ENCODE assay signal across 8 cellular contexts in the genomic region with DNA sequence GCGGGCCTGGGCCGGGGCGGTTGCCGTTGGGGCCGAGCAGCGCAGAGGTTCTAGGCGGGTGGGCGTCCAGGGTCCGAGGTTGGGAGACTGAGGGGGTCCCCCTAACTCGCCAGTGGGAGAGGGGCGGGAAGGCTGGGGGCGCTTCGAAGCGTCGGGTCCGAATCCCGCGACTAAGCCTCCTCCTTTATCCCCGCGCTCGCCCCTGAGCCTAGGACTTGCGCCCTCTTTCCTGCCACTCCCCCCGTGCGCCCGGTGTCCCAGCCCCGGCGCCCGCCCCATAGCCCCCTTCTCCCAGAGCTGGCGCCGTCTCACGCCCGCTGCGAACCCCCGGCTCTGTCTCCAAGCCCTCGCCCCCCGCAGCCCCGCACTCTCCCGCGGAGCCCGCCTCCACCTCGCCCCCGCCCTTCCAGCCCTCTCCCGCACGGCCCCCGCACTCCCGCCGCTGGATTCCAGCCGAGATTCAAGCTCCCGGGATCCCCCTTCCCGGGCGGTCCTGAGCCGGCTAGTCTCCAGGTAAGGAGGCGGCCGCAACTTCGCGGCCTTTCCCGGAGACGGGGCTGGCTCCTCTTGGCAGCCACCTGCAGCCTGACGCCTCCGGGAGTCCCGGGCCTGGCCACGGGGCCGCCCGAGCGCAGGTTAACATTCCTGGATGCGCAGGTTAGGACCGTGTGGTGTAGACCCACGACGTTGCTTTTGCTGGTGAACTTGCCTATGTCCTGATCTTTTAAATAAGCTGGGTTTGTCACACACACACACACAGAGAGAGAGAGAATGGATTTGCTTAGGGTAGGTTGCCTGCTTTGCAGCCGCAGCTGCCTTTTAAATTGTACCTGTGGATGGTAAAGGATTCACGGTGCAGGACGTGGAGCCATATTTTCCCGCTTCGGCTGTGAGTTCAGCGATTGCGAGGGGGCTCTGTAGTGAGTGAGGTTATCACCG.
A peak's percentile ranks its signal among the peaks of the same experiment; 100 is the strongest.
DNase-seq lines count a peak whose midpoint lies in the region; ATAC-seq, FAIRE-seq and TF ChIP-seq lines count a peak whose summit lies in the region.

No MANE protein-coding gene starts in this region.

- H3K36me3 ChIP-seq in muscle layer of colon (ENCODE audit: insufficient read depth, low read length) = no peaks in the 10 kb centered on the region

- FAIRE-seq in urothelium cell line (lab: Jason Lieb, UNC) = no peak

- H3K27ac ChIP-seq in muscle layer of colon (ENCODE audit: low read depth, low read length) = peak overlapping the region; percentile 66

- H3K27me3 ChIP-seq in muscle layer of colon (ENCODE audit: control insufficient read depth in 1 of 2, insufficient read depth in 2 of 2, low read length in 2 of 2) = no peaks in the 10 kb centered on the region

- TF ChIP-seq CTCF in epithelial cell of esophagus (IDR thresholded peaks at IDR 0.05; ENCODE audit: insufficient read depth, low read depth, low read length, missing control alignments) = no peak

- DNase-seq in NCI-H82 (lab: John Stamatoyannopoulos, UW) (peak; percentile 74), NCI-H82 treated with DMSO at 0.1 percent for 48 hours (lab: John Stamatoyannopoulos, UW; ENCODE audit: unreplicated experiment) (no peak), HuH-7 (ENCODE audit: low spot score) (peak; percentile 20), epithelial cell of esophagus (ENCODE audit: low read depth) (peak; percentile 56), urothelium cell line (ENCODE audit: low spot score) (peak; percentile 47)
- peak; percentile 32 to 42 for DNase-seq in activated CD4-positive, alpha-beta T cell treated with anti-CD3 and anti-CD28 coated beads, Interleukin-2, amount 50 U/mL, for 48 hours

- H3K9me3 ChIP-seq in muscle layer of colon (ENCODE audit: low read length) = no peaks in the 10 kb centered on the region

- no peak for ATAC-seq in GM21737 (IDR thresholded peaks at IDR 0.05; ENCODE audit: unreplicated experiment)

- H3K4me3 ChIP-seq in epithelial cell of esophagus (ENCODE audit: low read length) (peak overlapping the region; percentile 60), muscle layer of colon (ENCODE audit: low read depth in 1 of 2, low read length in 2 of 2) (peak overlapping the region; percentile 54 to 96)

- peaks cover 6% of the 10 kb centered on the region for H3K4me1 ChIP-seq in muscle layer of colon (ENCODE audit: insufficient read depth, low read length)

- H3K9ac ChIP-seq in muscle layer of colon (ENCODE audit: low read length) = no peak overlapping the region
